ENCODE assay signal across 8 cellular contexts in the genomic region with DNA sequence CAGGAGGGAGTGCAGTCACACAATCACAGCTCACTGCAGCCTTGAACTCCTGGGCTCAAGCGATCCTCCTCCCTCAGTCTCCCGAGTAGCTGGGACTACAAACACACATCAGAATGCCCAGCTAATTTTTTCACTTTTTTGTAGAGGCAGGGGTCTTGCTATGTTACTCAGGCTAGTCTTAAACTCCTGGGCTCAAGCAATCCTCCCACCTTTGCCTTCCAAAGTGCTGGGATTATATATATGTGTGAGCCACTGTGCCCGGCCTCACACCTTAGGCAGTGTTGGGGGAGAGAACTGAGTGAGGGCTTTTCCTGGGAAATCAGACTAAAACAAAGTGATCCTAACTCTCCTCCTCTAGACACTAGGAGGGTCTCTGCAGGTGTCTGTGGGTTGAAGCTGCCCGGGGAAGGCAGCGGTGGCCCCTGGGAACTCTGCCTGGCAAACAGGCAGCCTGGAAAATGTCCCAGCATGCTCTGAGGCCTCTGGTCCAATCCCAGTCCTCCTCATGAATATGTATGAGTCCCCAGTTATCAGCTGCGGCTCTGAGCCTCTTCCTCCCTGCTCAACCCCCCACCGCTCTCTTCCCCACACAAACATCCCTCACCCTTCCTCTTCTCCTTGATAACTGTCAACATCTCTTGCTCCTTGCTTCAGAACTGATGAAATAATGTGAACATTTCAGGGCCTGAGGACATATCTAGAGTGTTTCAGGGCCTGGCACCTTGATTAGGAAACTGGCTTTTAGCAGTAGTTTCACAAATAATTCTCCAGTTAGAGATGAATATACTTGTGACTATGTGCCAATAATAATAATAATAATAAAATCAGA. TPM values are rescaled to one million over a fixed set of nuclear protein-coding genes. Genes with fewer than 3 reads are reported as not detected.
DNase-seq lines count a peak whose midpoint lies in the region; ATAC-seq, FAIRE-seq and TF ChIP-seq lines count a peak whose summit lies in the region.

No MANE protein-coding gene starts in this region.

- DNase-seq in G401 (ENCODE audit: low spot score): peak; percentile 57
- DNase-seq in endothelial cell of umbilical vein (ENCODE audit: low read depth, low spot score): peak; percentile 82
- DNase-seq in midbrain (lab: John Stamatoyannopoulos, UW): peak; percentile 90
- peak; percentile 33 for DNase-seq in ureter (ENCODE audit: low spot score)

- H3K4me2 ChIP-seq in Loucy (ENCODE audit: low read depth, low read length, poor library complexity, severe bottlenecking): peak overlapping the region; percentile 56
- H3K4me2 ChIP-seq in endothelial cell of umbilical vein (ENCODE audit: insufficient read depth, low read length): peak overlapping the region; percentile 5

- ATAC-seq in SK-N-SH treated with all-trans-retinoic acid at 6 μM for 48 hours: peak; percentile 88
- no peak for ATAC-seq in GM18511 (IDR thresholded peaks at IDR 0.05; ENCODE audit: unreplicated experiment)
- no peak for ATAC-seq in HG02981 (IDR thresholded peaks at IDR 0.05; ENCODE audit: unreplicated experiment)

- no peaks in the 10 kb centered on the region for H3K9me1 ChIP-seq in endothelial cell of umbilical vein (replicated peaks; ENCODE audit: control insufficient read depth, extremely low read depth, insufficient read depth, low read length)

- in situ Hi-C loops in G401 (cut with HindIII; ENCODE audit: low sequenced_read_pairs): no loop called here

- H3K9ac ChIP-seq in Loucy (ENCODE audit: low read depth, low read length, poor library complexity, severe bottlenecking) (peak overlapping the region; percentile 63), endothelial cell of umbilical vein (replicated peaks; ENCODE audit: extremely low read depth, insufficient read depth, low read length) (no peak overlapping the region)

- peak overlapping the region; percentile 53 for H3K4me3 ChIP-seq in Loucy (ENCODE audit: low read length, poor library complexity, severe bottlenecking)
- no peak overlapping the region for H3K4me3 ChIP-seq in endothelial cell of umbilical vein (replicated peaks in 1 of 3; ENCODE audit: insufficient read depth in 1 of 3, low read depth in 1 of 3, low read length in 3 of 3)

- peaks cover 11% of the 10 kb centered on the region for H3K4me1 ChIP-seq in Loucy (ENCODE audit: insufficient read depth, low read length, poor library complexity, severe bottlenecking)
- H3K4me1 ChIP-seq in endothelial cell of umbilical vein (ENCODE audit: control insufficient read depth, extremely low read depth, insufficient read depth, low read length): peaks cover 6% of the 10 kb centered on the region

- BruUV-seq in endothelial cell of umbilical vein (replicated peaks; lab: Mats Ljungman, UMichigan): TSS peak; percentile 30

- no peaks in the 10 kb centered on the region for H3K27me3 ChIP-seq in Loucy (ENCODE audit: insufficient read depth, low read length, poor library complexity, severe bottlenecking)
- no peaks in the 10 kb centered on the region for H3K27me3 ChIP-seq in endothelial cell of umbilical vein (ENCODE audit: control insufficient read depth in 2 of 2, insufficient read depth in 2 of 2, low read length in 2 of 2)

- intact Hi-C loops in endothelial cell of umbilical vein (cut with micrococcal nuclease): loop anchor here (1.0 kb wide), 1 partner anchor 9 kb away; a partner anchor contains a TSS

- H4K20me1 ChIP-seq in Loucy (ENCODE audit: insufficient read depth, low read length, poor library complexity, severe bottlenecking) (no peaks in the 10 kb centered on the region), endothelial cell of umbilical vein (replicated peaks; ENCODE audit: control insufficient read depth, extremely low read depth, insufficient read depth, low read length) (no peaks in the 10 kb centered on the region)

- H3K9me3 ChIP-seq in Loucy (ENCODE audit: insufficient read depth, low read depth, low read length): no peaks in the 10 kb centered on the region
- H3K9me3 ChIP-seq in endothelial cell of umbilical vein (replicated peaks; ENCODE audit: control insufficient read depth, insufficient read depth, low read length): no peaks in the 10 kb centered on the region

- H2AFZ ChIP-seq in Loucy (ENCODE audit: low read length): peak overlapping the region; percentile 96
- H2AFZ ChIP-seq in endothelial cell of umbilical vein (ENCODE audit: low read depth, low read length): peak overlapping the region; percentile 82

- POLR2A ChIA-PET in endothelial cell of umbilical vein (lab: Charles Lee): interaction anchor here (2.7 kb wide), 1 partner anchor 9 kb away, joined by 13 read pairs; a partner anchor contains a TSS

- peak overlapping the region; percentile 18 for H3K27ac ChIP-seq in endothelial cell of umbilical vein (ENCODE audit: insufficient read depth, low read depth, low read length)

- FAIRE-seq in endothelial cell of umbilical vein (lab: Jason Lieb, UNC): peak; percentile 90

- no peak for TF ChIP-seq CTCF in Loucy (conservative IDR thresholded peaks at IDR 0.05; ENCODE audit: low read length)
- TF ChIP-seq CTCF in endothelial cell of umbilical vein (IDR thresholded peaks at IDR 0.05; ENCODE audit: extremely low read depth in 1 of 2, insufficient read depth in 1 of 2, low read depth in 1 of 2, low read length in 2 of 2): no peak

- H3K9me2 ChIP-seq in Loucy (replicated peaks; ENCODE audit: low read depth, low read length): no peaks in the 10 kb centered on the region

- H3K79me2 ChIP-seq in Loucy (ENCODE audit: insufficient read depth, low read length) (no peaks in the 10 kb centered on the region), endothelial cell of umbilical vein (ENCODE audit: control insufficient read depth, insufficient read depth, low read length) (no peaks in the 10 kb centered on the region)

- dilution Hi-C loops in endothelial cell of umbilical vein (cut with MboI; ENCODE audit: extremely low pct_ligation_motif_present, low sequenced_read_pairs): no loop called here

- CTCF ChIA-PET in endothelial cell of umbilical vein (lab: Charles Lee): interaction anchor here (1.0 to 1.9 kb wide), 3 partner anchors 9 to 16 kb away, joined by 3 to 8 read pairs (median 4); a partner anchor contains a TSS

- no peaks in the 10 kb centered on the region for H3F3A ChIP-seq in Loucy (ENCODE audit: low read depth)

- peak; percentile 76 for TF ChIP-seq POLR2A in endothelial cell of umbilical vein (IDR thresholded peaks at IDR 0.05; ENCODE audit: low read depth, low read length)

- H3K36me3 ChIP-seq in Loucy (ENCODE audit: insufficient read depth, low read length): no peaks in the 10 kb centered on the region
- no peaks in the 10 kb centered on the region for H3K36me3 ChIP-seq in endothelial cell of umbilical vein (ENCODE audit: control insufficient read depth in 2 of 2, extremely low read depth in 1 of 2, insufficient read depth in 2 of 2, low read length in 2 of 2)

TF ChIP-seq in SK-N-SH treated with all-trans-retinoic acid at 6 μM for 48 hours, 23 proteins besides CTCF, POLR2A, EP300 and RAD21 (continues in another document):
- TF ChIP-seq ZFP30 (CRISPR knock-in tag; IDR thresholded peaks at IDR 0.05): no peak
- TF ChIP-seq SNAI2 (CRISPR knock-in tag; IDR thresholded peaks at IDR 0.05): no peak
- TF ChIP-seq, protein P1, sequence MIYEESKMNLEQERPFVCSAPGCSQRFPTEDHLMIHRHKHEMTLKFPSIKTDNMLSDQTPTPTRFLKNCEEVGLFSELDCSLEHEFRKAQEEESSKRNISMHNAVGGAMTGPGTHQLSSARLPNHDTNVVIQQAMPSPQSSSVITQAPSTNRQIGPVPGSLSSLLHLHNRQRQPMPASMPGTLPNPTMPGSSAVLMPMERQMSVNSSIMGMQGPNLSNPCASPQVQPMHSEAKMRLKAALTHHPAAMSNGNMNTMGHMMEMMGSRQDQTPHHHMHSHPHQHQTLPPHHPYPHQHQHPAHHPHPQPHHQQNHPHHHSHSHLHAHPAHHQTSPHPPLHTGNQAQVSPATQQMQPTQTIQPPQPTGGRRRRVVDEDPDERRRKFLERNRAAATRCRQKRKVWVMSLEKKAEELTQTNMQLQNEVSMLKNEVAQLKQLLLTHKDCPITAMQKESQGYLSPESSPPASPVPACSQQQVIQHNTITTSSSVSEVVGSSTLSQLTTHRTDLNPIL (CRISPR knock-in tag; IDR thresholded peaks at IDR 0.05; ENCODE audit: low read depth): no peak

TF ChIP-seq in endothelial cell of umbilical vein, 7 proteins besides CTCF, POLR2A, EP300 and RAD21:
- TF ChIP-seq GATA2 (IDR thresholded peaks at IDR 0.05; ENCODE audit: insufficient read depth, insufficient read length, low read depth, low read length): peak; percentile 11
- TF ChIP-seq JUN (IDR thresholded peaks at IDR 0.05; ENCODE audit: borderline replicate concordance, insufficient read depth, insufficient read length, low read depth): no peak
- peak; percentile 17 for TF ChIP-seq POLR2AphosphoS5 (IDR thresholded peaks at IDR 0.05; ENCODE audit: insufficient read depth, low read depth, low read length)
- no peak for TF ChIP-seq FOS (IDR thresholded peaks at IDR 0.05; ENCODE audit: borderline replicate concordance, insufficient read depth, low read length)
- no peak for TF ChIP-seq EZH2 (IDR thresholded peaks at IDR 0.05; ENCODE audit: borderline replicate concordance, low read depth, low read length, severe bottlenecking)

RNA-seq across cellular contexts. Expression of a gene that starts 7.9 kb away (rescaled TPM):
- total RNA-seq in G401 (2014; rRNA removed; shearing (Covaris generic)): 6.9 and 7.7 TPM in 2 replicates
- 25.5 and 26.6 TPM in 2 replicates for total RNA-seq in endothelial cell of umbilical vein
- 3.9 and 5.3 TPM in 2 replicates for polyA plus RNA-seq in endothelial cell of umbilical vein
- 4.8 and 5.3 TPM in 2 replicates for polyA plus RNA-seq in endothelial cell of umbilical vein (2011; cell fraction: cytosol; rRNA removed)
- 17.7 and 24.9 TPM in 2 replicates for polyA plus RNA-seq in endothelial cell of umbilical vein (2011; cell fraction: nucleus; rRNA removed)
- 12.7 and 21.1 TPM in 2 replicates for polyA plus RNA-seq in endothelial cell of umbilical vein (2012)
- 19.6 and 22.2 TPM in 2 replicates for polyA minus RNA-seq in endothelial cell of umbilical vein
- 18.5 TPM for polyA minus RNA-seq in endothelial cell of umbilical vein (2011; cell fraction: cytosol; rRNA and poly(A)+ RNA removed)
- polyA minus RNA-seq in endothelial cell of umbilical vein (2011; cell fraction: nucleus; rRNA and poly(A)+ RNA removed): 29.1 and 46.5 TPM in 2 replicates
- total RNA-seq in ureter: 60.0 TPM

RNA-seq across cellular contexts. Expression of a gene that starts 8.9 kb away (rescaled TPM):
- 31.8 and 47.3 TPM in 2 replicates for total RNA-seq in G401 (2014; rRNA removed; shearing (Covaris generic))
- total RNA-seq in endothelial cell of umbilical vein (22.4 and 24.9 TPM in 2 replicates), ureter (37.0 TPM)
- 17.3 and 20.3 TPM in 2 replicates for polyA plus RNA-seq in endothelial cell of umbilical vein
- polyA plus RNA-seq in endothelial cell of umbilical vein (2011; cell fraction: cytosol; rRNA removed): 20.3 and 20.5 TPM in 2 replicates
- 20.3 and 22.4 TPM in 2 replicates for polyA plus RNA-seq in endothelial cell of umbilical vein (2011; cell fraction: nucleus; rRNA removed)
- 26.9 and 28.5 TPM in 2 replicates for polyA plus RNA-seq in endothelial cell of umbilical vein (2012)
- polyA minus RNA-seq in endothelial cell of umbilical vein: 23.1 and 27.4 TPM in 2 replicates
- 16.3 TPM for polyA minus RNA-seq in endothelial cell of umbilical vein (2011; cell fraction: cytosol; rRNA and poly(A)+ RNA removed)
- polyA minus RNA-seq in endothelial cell of umbilical vein (2011; cell fraction: nucleus; rRNA and poly(A)+ RNA removed): 7.1 and 10.6 TPM in 2 replicates

Comparison
In these comparisons a context has a peak if more than half of its experiments do, and no peak if none do; other contexts are left out.
1. DNase-seq: peak in every context shown above with its lines; median percentile 90 in midbrain; 82 in endothelial cell of umbilical vein; 57 in G401; 33 in ureter.